Comparison of ENCODE assay signal across 25 cellular contexts in genomic region chr7:157832866-157833607, GRCh38.
DNase-seq lines count a peak whose midpoint lies in the region; ATAC-seq, FAIRE-seq and TF ChIP-seq lines count a peak whose summit lies in the region.
"Had no signal": no experiment of that assay in that cellular context is flagged by ENCODE, and none has a peak within 500 bp of the region (broad histone marks: within the 10 kb centered on the region; RNA-seq: fewer than 3 reads in every experiment).

No MANE protein-coding gene starts in this region.

- H3K4me2 ChIP-seq in mammary epithelial cell (ENCODE audit: insufficient read depth, low read depth, low read length), result no peak overlapping the region
- H3K4me2 ChIP-seq: BLaER1 treated with 17β-estradiol and CSF1 and Interleukin-3, amounts not matched to agents 10 nM and 100 nM had no signal

- H3K4me1 ChIP-seq in mammary epithelial cell (ENCODE audit: insufficient read depth, low read length), result no peaks in the 10 kb centered on the region
- no peaks in the 10 kb centered on the region for H3K4me1 ChIP-seq in kidney (ENCODE audit: control insufficient read depth in 1 of 2, insufficient read depth in 1 of 2, low read depth in 1 of 2, low read length in 2 of 2)
- no peaks in the 10 kb centered on the region for H3K4me1 ChIP-seq in aorta (ENCODE audit: control insufficient read depth in 1 of 2, insufficient read depth in 2 of 2, low read length in 2 of 2)
- no peaks in the 10 kb centered on the region for H3K4me1 ChIP-seq in A673 (ENCODE audit: insufficient read depth, low read length, poor library complexity, severe bottlenecking)
- H3K4me1 ChIP-seq: BE2C had no signal

- H3K27me3 ChIP-seq in mammary epithelial cell (ENCODE audit: insufficient read depth, low read length) (no peaks in the 10 kb centered on the region), aorta (ENCODE audit: control insufficient read depth in 1 of 2, insufficient read depth in 2 of 2, low read length in 1 of 2) (no peaks in the 10 kb centered on the region), A673 (replicated peaks; ENCODE audit: insufficient read depth, low read depth, low read length, poor library complexity) (peaks cover 7% of the 10 kb centered on the region)
- H3K27me3 ChIP-seq: BE2C; BLaER1 treated with 17β-estradiol and CSF1 and Interleukin-3, amounts not matched to agents 10 nM and 100 nM had no signal

- no peak overlapping the region for H3K27ac ChIP-seq in mammary epithelial cell (ENCODE audit: insufficient read depth, low read depth, low read length)
- H3K27ac ChIP-seq in kidney (ENCODE audit: low read depth in 2 of 2, low read length in 2 of 2), result no peak overlapping the region
- no peak overlapping the region for H3K27ac ChIP-seq in aorta (ENCODE audit: low read depth in 1 of 2, low read length in 2 of 2)
- H3K27ac ChIP-seq in A673 (ENCODE audit: low read depth, low read length, poor library complexity, severe bottlenecking), result no peak overlapping the region
- H3K27ac ChIP-seq: 22Rv1; BLaER1 treated with 17β-estradiol and CSF1 and Interleukin-3, amounts not matched to agents 10 nM and 100 nM had no signal

- no peaks in the 10 kb centered on the region for H3K36me3 ChIP-seq in mammary epithelial cell (ENCODE audit: insufficient read depth, low read length)
- no peaks in the 10 kb centered on the region for H3K36me3 ChIP-seq in kidney (ENCODE audit: control insufficient read depth in 1 of 2, insufficient read depth in 2 of 2, low read length in 2 of 2)
- no peaks in the 10 kb centered on the region for H3K36me3 ChIP-seq in aorta (ENCODE audit: control insufficient read depth in 1 of 2, insufficient read depth in 2 of 2, low read length in 1 of 2)
- no peaks in the 10 kb centered on the region for H3K36me3 ChIP-seq in A673 (ENCODE audit: insufficient read depth, low read length, poor library complexity, severe bottlenecking)
- H3K36me3 ChIP-seq: BE2C; BLaER1 treated with 17β-estradiol and CSF1 and Interleukin-3, amounts not matched to agents 10 nM and 100 nM had no signal

- H3K4me3 Mint-ChIP-seq in MCF 10A (ENCODE audit: unreplicated experiment), result no peak overlapping the region
- H3K4me3 Mint-ChIP-seq in CD14-positive monocyte, result no peak overlapping the region
- H3K4me3 Mint-ChIP-seq: CD4-positive, alpha-beta memory T cell had no signal

- peaks cover 13% of the 10 kb centered on the region for H3K9me3 Mint-ChIP-seq in MCF 10A (ENCODE audit: unreplicated experiment)
- peaks cover 0 to 3% (median 0%) of the 10 kb centered on the region in 7 donors for H3K9me3 Mint-ChIP-seq in CD14-positive monocyte
- H3K9me3 Mint-ChIP-seq: CD4-positive, alpha-beta memory T cell had no signal

- no peak overlapping the region for H3K27ac Mint-ChIP-seq in MCF 10A (ENCODE audit: low read depth, unreplicated experiment)
- H3K27ac Mint-ChIP-seq in CD14-positive monocyte, result no peak overlapping the region

- TF ChIP-seq CTCF in mammary epithelial cell (conservative IDR thresholded peaks at IDR 0.05 in 1 of 2, IDR thresholded peaks at IDR 0.05 in 1 of 2; ENCODE audit: extremely low read depth in 1 of 2, insufficient read depth in 1 of 2, low read depth in 1 of 2, low read length in 2 of 2) (no peak), MCF 10A (IDR thresholded peaks at IDR 0.05; ENCODE audit: unreplicated experiment) (no peak), kidney (IDR thresholded peaks at IDR 0.05; ENCODE audit: borderline replicate concordance, extremely low read depth, insufficient read depth) (no peak), A673 (conservative IDR thresholded peaks at IDR 0.05; ENCODE audit: low read depth, low read length) (no peak), CD14-positive monocyte (IDR thresholded peaks at IDR 0.05) (no peak)

- H4K20me1 ChIP-seq in mammary epithelial cell (ENCODE audit: insufficient read depth, low read length), result no peaks in the 10 kb centered on the region

- H3K27me3 Mint-ChIP-seq in MCF 10A (ENCODE audit: insufficient read depth, unreplicated experiment) (no peaks in the 10 kb centered on the region), CD14-positive monocyte (ENCODE audit: low read depth in 3 of 3) (peaks cover 5 to 9% (median 8%) of the 10 kb centered on the region in 3 donors)

- H2AFZ ChIP-seq in mammary epithelial cell (ENCODE audit: low read depth, low read length), result no peak overlapping the region

- H3K4me1 Mint-ChIP-seq in MCF 10A (ENCODE audit: insufficient read depth, unreplicated experiment) (no peaks in the 10 kb centered on the region), CD14-positive monocyte (peaks cover under 1% of the 10 kb centered on the region)

- BruUV-seq in mammary epithelial cell (replicated peaks; lab: Mats Ljungman, UMichigan), result no TSS peak
- no TSS peak for BruUV-seq in MCF 10A (replicated peaks; lab: Mats Ljungman, UMichigan)
- BruUV-seq in A673 (replicated peaks; lab: Mats Ljungman, UMichigan), result no TSS peak

- POLR2A ChIA-PET in MCF 10A (lab: Yijun Ruan, JAX) (no interaction called here), A673 (lab: Charles Lee; ENCODE audit: low non-redundant PET) (no interaction called here)

- CTCF ChIA-PET in mammary epithelial cell (lab: Charles Lee; ENCODE audit: low non-redundant PET) (no interaction called here), MCF 10A (lab: Yijun Ruan, JAX) (no interaction called here), A673 (lab: Charles Lee) (no interaction called here)

- H3K79me2 ChIP-seq in mammary epithelial cell (ENCODE audit: insufficient read depth, low read length), result no peaks in the 10 kb centered on the region

- WGBS in mammary epithelial cell (ENCODE audit: low coverage, missing lambda C conversion rate), result 61% methylated on average over 15 of the region's 35 CpGs
- WGBS in aorta, 2 donors, result 86 to 88% methylated on average over 35 of the region's 35 CpGs

- FAIRE-seq in kidney (lab: Jason Lieb, UNC), result no peak
- FAIRE-seq: A204.1, GM12891, GM18507 had no signal

- H3K9ac ChIP-seq in mammary epithelial cell (ENCODE audit: insufficient read depth, low read length), result peak overlapping the region; percentile 1
- H3K9ac ChIP-seq in kidney (ENCODE audit: low read length in 2 of 2), result no peak overlapping the region
- H3K9ac ChIP-seq: BLaER1 treated with 17β-estradiol and CSF1 and Interleukin-3, amounts not matched to agents 10 nM and 100 nM had no signal

- dilution Hi-C loops in mammary epithelial cell (cut with HindIII; ENCODE audit: low sequenced_read_pairs), result no loop called here

- H3K36me3 Mint-ChIP-seq in MCF 10A (ENCODE audit: insufficient read depth, unreplicated experiment) (no peaks in the 10 kb centered on the region), CD14-positive monocyte (no peaks in the 10 kb centered on the region)
- H3K36me3 Mint-ChIP-seq: CD4-positive, alpha-beta memory T cell had no signal

- H3K4me3 ChIP-seq in mammary epithelial cell (replicated peaks in 1 of 3; ENCODE audit: insufficient read depth in 1 of 3, low read depth in 2 of 3, low read length in 3 of 3) (no peak overlapping the region), kidney (ENCODE audit: low read length in 2 of 2) (no peak overlapping the region), aorta (ENCODE audit: low read length in 2 of 2) (no peak overlapping the region), A673 (ENCODE audit: low read depth, low read length, poor library complexity, severe bottlenecking) (no peak overlapping the region)
- H3K4me3 ChIP-seq: BLaER1 treated with 17β-estradiol and CSF1 and Interleukin-3, amounts not matched to agents 10 nM and 100 nM had no signal

- H3K9me3 ChIP-seq in mammary epithelial cell (replicated peaks; ENCODE audit: insufficient read depth, low read length) (peaks cover 19% of the 10 kb centered on the region), kidney (ENCODE audit: control insufficient read depth in 1 of 2, low read length in 2 of 2) (no peaks in the 10 kb centered on the region), aorta (ENCODE audit: control insufficient read depth, low read length) (no peaks in the 10 kb centered on the region), A673 (ENCODE audit: low read depth, low read length, poor library complexity, severe bottlenecking) (no peaks in the 10 kb centered on the region)
- H3K9me3 ChIP-seq: BE2C; BLaER1 treated with 17β-estradiol and CSF1 and Interleukin-3, amounts not matched to agents 10 nM and 100 nM had no signal

- in situ Hi-C loops in mammary epithelial cell (cut with MboI; ENCODE audit: low sequenced_read_pairs in 2 of 2), result no loop called here

- no peak for DNase-seq in mammary epithelial cell
- DNase-seq in MCF 10A (ENCODE audit: unreplicated experiment), result no peak
- DNase-seq in kidney, result peak; percentile 20
- DNase-seq in posterior vena cava (ENCODE audit: low spot score), result peak; percentile 66
- peak; percentile 21 to 25 for DNase-seq in aorta
- DNase-seq in A673 (ENCODE audit: low spot score), result no peak
- no peak for DNase-seq in NCI-H2029 (lab: John Stamatoyannopoulos, UW)
- no peak for DNase-seq in CD14-positive monocyte (ENCODE audit: low spot score)
- DNase-seq: ACHN; AML-193; BE2C; Calu3; CD4-positive, alpha-beta memory T cell; COR-L47; DMS53; DMS79 treated with DMSO at 0.1 percent for 48 hours; GF-D8; GOT3; H7; HCEC 1CT had no signal

- intact Hi-C loops in mammary epithelial cell (cut with micrococcal nuclease), result no loop called here
- intact Hi-C loops in MCF 10A (cut with micrococcal nuclease), result no loop called here
- intact Hi-C loops in kidney (cut with DNase I), result no loop called here
- intact Hi-C loops in posterior vena cava (cut with DNase I), result no loop called here
- intact Hi-C loops in aorta (cut with DNase I), result no loop called here
- intact Hi-C loops in A673 (cut with micrococcal nuclease; ENCODE audit: unreplicated experiment), result no loop called here
- intact Hi-C loops in CD14-positive monocyte (cut with micrococcal nuclease), result no loop called here

- ATAC-seq in aorta (ENCODE audit: low FRiP score), result no peak

Comparison
In these comparisons a context has a peak if more than half of its experiments do, and no peak if none do; other contexts are left out.
1. DNase-seq: peak in kidney (single experiment), posterior vena cava (single experiment) and aorta (2 of 2); none in mammary epithelial cell (single experiment), MCF 10A (single experiment), A673 (single experiment), NCI-H2029 (single experiment) and CD14-positive monocyte (single experiment).